In genomic region chr4:180665994-180666818, GRCh38 we compare ENCODE assay signal across 8 cellular contexts.
DNase-seq lines count a peak whose midpoint lies in the region; ATAC-seq and TF ChIP-seq lines count a peak whose summit lies in the region.

No MANE protein-coding gene starts in this region.

- H3K36me3 ChIP-seq in HCT116 (ENCODE audit: control insufficient read depth in 1 of 2, insufficient read depth in 2 of 2, low read length in 2 of 2) (no peaks in the 10 kb centered on the region), esophagus muscularis mucosa (no peaks in the 10 kb centered on the region), trophoblast cell (ENCODE audit: control insufficient read depth in 1 of 2, insufficient read depth in 2 of 2, low read length in 2 of 2) (no peaks in the 10 kb centered on the region)

- H2AK5ac ChIP-seq in trophoblast cell (ENCODE audit: low read length) = no peak overlapping the region

- H3K18ac ChIP-seq in trophoblast cell (ENCODE audit: low read length) = no peak overlapping the region

- H3K4me1 ChIP-seq in HCT116 (ENCODE audit: control insufficient read depth in 1 of 2, insufficient read depth in 2 of 2, low read length in 2 of 2) (peaks cover 5 to 11% of the 10 kb centered on the region in 2 experiments; a peak in 3 of 4 replicates), esophagus muscularis mucosa (no peaks in the 10 kb centered on the region), trophoblast cell (ENCODE audit: control insufficient read depth in 1 of 2, insufficient read depth in 2 of 2, low read length in 2 of 2) (no peaks in the 10 kb centered on the region)

- H3K27ac ChIP-seq in HCT116 (ENCODE audit: low read depth, low read length) = no peak overlapping the region
- H3K27ac ChIP-seq in esophagus muscularis mucosa (replicated peaks in 1 of 4) = no peak overlapping the region
- H3K27ac ChIP-seq in trophoblast cell (ENCODE audit: low read depth, low read length) = no peak overlapping the region

- CTCF ChIA-PET in HCT116 (lab: Charles Lee) = interaction anchor here (0.8 to 2.5 kb wide), 6 partner anchors 10 to 799 kb away, joined by 3 to 8 read pairs (median 6); no protein-coding TSS in a partner anchor

- no peaks in the 10 kb centered on the region for H3K27me3 ChIP-seq in HCT116 (ENCODE audit: insufficient read depth, low read length)
- H3K27me3 ChIP-seq in esophagus muscularis mucosa = no peaks in the 10 kb centered on the region
- H3K27me3 ChIP-seq in trophoblast cell (ENCODE audit: insufficient read depth, low read length) = no peaks in the 10 kb centered on the region

- no peaks in the 10 kb centered on the region for H3K79me1 ChIP-seq in trophoblast cell (ENCODE audit: low read length)

- BruUV-seq in HCT116 (replicated peaks; lab: Mats Ljungman, UMichigan) = no TSS peak

- H2AFZ ChIP-seq in HCT116 (ENCODE audit: low read depth, low read length, poor library complexity, severe bottlenecking) (peak overlapping the region; percentile 100), trophoblast cell (ENCODE audit: insufficient read depth, low read length, poor library complexity) (no peak overlapping the region)

- intact Hi-C loops in HCT116 (cut with micrococcal nuclease) (loop anchor here (1.0 to 10.0 kb wide), 5 partner anchors 217 to 863 kb away; no protein-coding TSS in a partner anchor), esophagus muscularis mucosa (cut with DNase I) (no loop called here), lower leg skin (cut with DNase I; ENCODE audit: low total_unique reads) (no loop called here)

- H3K9ac ChIP-seq in HCT116 (ENCODE audit: low read length) = no peak overlapping the region
- peak overlapping the region; percentile 34 for H3K9ac ChIP-seq in trophoblast cell (ENCODE audit: low read length)

- H4K91ac ChIP-seq in trophoblast cell (ENCODE audit: low read depth, low read length) = no peak overlapping the region

- H3K4ac ChIP-seq in trophoblast cell (ENCODE audit: low read depth, low read length) = no peak overlapping the region

- no peaks in the 10 kb centered on the region for H4K20me1 ChIP-seq in HCT116 (ENCODE audit: insufficient read depth)

- H3K23ac ChIP-seq in trophoblast cell (ENCODE audit: low read length) = no peak overlapping the region

- no peak for TF ChIP-seq POLR2A in HCT116 (IDR thresholded peaks at IDR 0.05; ENCODE audit: borderline replicate concordance, extremely low read depth, insufficient read depth, insufficient read length)
- no peak for TF ChIP-seq POLR2A in esophagus muscularis mucosa (IDR thresholded peaks at IDR 0.05; ENCODE audit: low read depth)
- TF ChIP-seq POLR2A in lower leg skin (IDR thresholded peaks at IDR 0.05) = no peak

- H3K9me2 ChIP-seq in HCT116 (ENCODE audit: insufficient read depth) = no peaks in the 10 kb centered on the region

- no peak for TF ChIP-seq EP300 in esophagus muscularis mucosa (IDR thresholded peaks at IDR 0.05)

- RAD21 ChIA-PET in HCT116 (lab: Charles Lee; ENCODE audit: low non-redundant PET in 1 of 2, low total read pairs in 2 of 2, uncharacterized antibody in 2 of 2, unreplicated experiment in 2 of 2) = no interaction called here

- no peak overlapping the region for H2BK12ac ChIP-seq in trophoblast cell (ENCODE audit: low read length)

- 41% methylated on average over 7 of the region's 7 CpGs for WGBS in esophagus muscularis mucosa
- no CpG with 5 or more reads among the region's 7 CpGs for WGBS in trophoblast cell (ENCODE audit: extremely low coverage, insufficient coverage, insufficient read length)
- WGBS in lower leg skin, 2 donors = 37 to 41% methylated on average over 7 of the region's 7 CpGs

- DNase-seq in AG09309 (ENCODE audit: low read depth) (peak; percentile 1), GM12864 (ENCODE audit: low read depth) (no peak), HCT116 (ENCODE audit: low read depth, low spot score) (peak; percentile 76), Kasumi-1 (lab: John Stamatoyannopoulos, UW) (peak; percentile 88 to 89), RPMI8226 (peak; percentile 47), esophagus muscularis mucosa (ENCODE audit: extremely low spot score) (no peak), trophoblast cell (peak; percentile 20 to 77), lower leg skin (ENCODE audit: low spot score in 2 of 2) (no peak)

- peak overlapping the region; percentile 76 for H3K4me2 ChIP-seq in HCT116 (ENCODE audit: low read length)
- H3K4me2 ChIP-seq in trophoblast cell (ENCODE audit: low read length) = peak overlapping the region; percentile 27

- TF ChIP-seq RAD21 in HCT116 (IDR thresholded peaks at IDR 0.05; ENCODE audit: low read depth) = peak; percentile 70

- H3K9me3 ChIP-seq in HCT116 (ENCODE audit: control insufficient read depth in 1 of 2, insufficient read depth in 1 of 2, low read depth in 1 of 2, low read length in 2 of 2) (no peaks in the 10 kb centered on the region), esophagus muscularis mucosa (no peaks in the 10 kb centered on the region), trophoblast cell (ENCODE audit: insufficient read depth, low read depth, low read length) (no peaks in the 10 kb centered on the region)

- no peak overlapping the region for H2BK120ac ChIP-seq in trophoblast cell (ENCODE audit: insufficient read depth, low read length, poor library complexity)

- H3K79me2 ChIP-seq in HCT116 (ENCODE audit: insufficient read depth, low read length) (no peaks in the 10 kb centered on the region), trophoblast cell (ENCODE audit: control insufficient read depth, insufficient read depth, low read length, poor library complexity) (no peaks in the 10 kb centered on the region)

- ATAC-seq in HCT116 = peak; percentile 92

- H3K14ac ChIP-seq in trophoblast cell (ENCODE audit: low read length) = no peak overlapping the region

- H3K4me3 ChIP-seq in AG09309 (ENCODE audit: control insufficient read depth, low read depth, low read length) = no peak overlapping the region
- no peak overlapping the region for H3K4me3 ChIP-seq in GM12864 (ENCODE audit: low read depth, low read length)
- H3K4me3 ChIP-seq in HCT116 (replicated peaks in 1 of 2; ENCODE audit: low read depth in 1 of 2, low read length in 2 of 2) = peak overlapping the region; percentile 23 to 43
- H3K4me3 ChIP-seq in esophagus muscularis mucosa = no peak overlapping the region
- no peak overlapping the region for H3K4me3 ChIP-seq in trophoblast cell (ENCODE audit: low read depth, low read length)
- H3K4me3 ChIP-seq in lower leg skin (ENCODE audit: low read depth, poor library complexity, severe bottlenecking) = no peak overlapping the region

- peak overlapping the region; percentile 43 for H4K12ac ChIP-seq in trophoblast cell (ENCODE audit: low read depth, low read length)

- no peak overlapping the region for H2BK5ac ChIP-seq in trophoblast cell (ENCODE audit: low read depth, low read length, poor library complexity)

- H4K8ac ChIP-seq in trophoblast cell (ENCODE audit: low read depth, low read length) = no peak overlapping the region

- POLR2A ChIA-PET in HCT116 (lab: Charles Lee) = no interaction called here

- TF ChIP-seq CTCF in AG09309 (IDR thresholded peaks at IDR 0.05; ENCODE audit: control insufficient read depth, insufficient read depth, low read depth, low read length, missing control alignments) (peak; percentile 66), GM12864 (IDR thresholded peaks at IDR 0.05; ENCODE audit: low read depth, low read length, missing control alignments) (peak; percentile 69), HCT116 (IDR thresholded peaks at IDR 0.05 in 2 of 3, conservative IDR thresholded peaks at IDR 0.05 in 1 of 3; ENCODE audit: borderline replicate concordance in 1 of 3, insufficient read depth in 1 of 3, low read depth in 2 of 3, low read length in 2 of 3) (peak; percentile 48 to 78 (median 74); a peak in 5 of 6 replicates), esophagus muscularis mucosa (IDR thresholded peaks at IDR 0.05) (peak in 2 of 3 experiments; percentile 20 to 42), lower leg skin (IDR thresholded peaks at IDR 0.05) (no peak)

TF ChIP-seq in HCT116, 20 proteins besides CTCF, POLR2A, EP300 and RAD21 (continues in another document):
- no peak for TF ChIP-seq EZH2phosphoT487 (IDR thresholded peaks at IDR 0.05; ENCODE audit: borderline replicate concordance)
- no peak for TF ChIP-seq EZH2 (IDR thresholded peaks at IDR 0.05)
- no peak for TF ChIP-seq CBX3 (IDR thresholded peaks at IDR 0.05; ENCODE audit: low read depth)
- TF ChIP-seq ZNF274 (IDR thresholded peaks at IDR 0.05; ENCODE audit: low read depth, low read length) = no peak
- TF ChIP-seq FOSL1 (IDR thresholded peaks at IDR 0.05; ENCODE audit: low read depth) = no peak
- no peak for TF ChIP-seq EGR1 (IDR thresholded peaks at IDR 0.05; ENCODE audit: low read depth)
- no peak for TF ChIP-seq SIN3A (IDR thresholded peaks at IDR 0.05; ENCODE audit: low read depth)
- no peak for TF ChIP-seq JUND (IDR thresholded peaks at IDR 0.05)
- TF ChIP-seq MAX (IDR thresholded peaks at IDR 0.05) = no peak
- no peak for TF ChIP-seq SRF (IDR thresholded peaks at IDR 0.05; ENCODE audit: low read depth)
- TF ChIP-seq SP1 (IDR thresholded peaks at IDR 0.05; ENCODE audit: low read depth) = no peak
- no peak for TF ChIP-seq YY1 (IDR thresholded peaks at IDR 0.05; ENCODE audit: extremely low read depth, insufficient replicate concordance, low read depth, low read length)
- TF ChIP-seq, protein P1, sequence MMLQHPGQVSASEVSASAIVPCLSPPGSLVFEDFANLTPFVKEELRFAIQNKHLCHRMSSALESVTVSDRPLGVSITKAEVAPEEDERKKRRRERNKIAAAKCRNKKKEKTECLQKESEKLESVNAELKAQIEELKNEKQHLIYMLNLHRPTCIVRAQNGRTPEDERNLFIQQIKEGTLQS (IDR thresholded peaks at IDR 0.05) = no peak
- no peak for TF ChIP-seq POLR2AphosphoS5 (IDR thresholded peaks at IDR 0.05; ENCODE audit: low read depth, low read length)
- no peak for TF ChIP-seq CEBPB (IDR thresholded peaks at IDR 0.05; ENCODE audit: low read depth)
- TF ChIP-seq TCF7L2 (IDR thresholded peaks at IDR 0.05; ENCODE audit: borderline replicate concordance, extremely low read depth, insufficient read depth, insufficient read length) = no peak

Comparison
In these comparisons a context has a peak if more than half of its experiments do, and no peak if none do; other contexts are left out.
1. DNase-seq: peak in AG09309 (single experiment), HCT116 (single experiment), Kasumi-1 (2 of 2), RPMI8226 (single experiment) and trophoblast cell (2 of 2); none in GM12864 (single experiment), esophagus muscularis mucosa (single experiment) and lower leg skin (0 of 2).
2. H3K4me3 ChIP-seq: peak in HCT116 (2 of 2); none in AG09309 (single experiment), GM12864 (single experiment), esophagus muscularis mucosa (0 of 4), trophoblast cell (single experiment) and lower leg skin (single experiment).
3. CTCF ChIP-seq: peak in AG09309 (single experiment), GM12864 (single experiment), HCT116 (3 of 3) and esophagus muscularis mucosa (2 of 3); none in lower leg skin (0 of 3).